8 cellular contexts compared by ENCODE assay signal in the genomic region with DNA sequence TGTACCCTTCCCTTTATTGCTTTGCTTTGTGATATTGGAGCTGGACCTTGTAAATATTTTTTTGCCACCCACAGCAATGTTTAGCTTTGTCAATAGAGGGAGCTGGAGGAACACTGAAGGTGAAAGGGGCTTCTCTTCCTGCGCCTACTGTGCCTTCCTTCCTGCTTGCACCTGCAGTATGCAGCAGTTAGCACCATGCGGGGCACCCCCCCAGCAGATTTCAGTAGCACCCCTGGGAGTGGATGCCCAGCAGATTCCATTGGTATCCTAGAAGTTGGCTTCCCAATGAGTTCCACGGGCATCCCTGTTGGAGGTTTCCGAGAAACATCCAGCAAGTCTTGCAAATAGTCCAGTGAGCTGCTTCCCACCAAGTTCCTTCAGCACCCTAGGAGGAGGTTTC. TPM values are rescaled to one million over a fixed set of nuclear protein-coding genes. Genes with fewer than 3 reads are reported as not detected.
DNase-seq lines count a peak whose midpoint lies in the region; ATAC-seq and TF ChIP-seq lines count a peak whose summit lies in the region.

No MANE protein-coding gene starts in this region.

- no peaks in the 10 kb centered on the region for H3K36me3 ChIP-seq in endodermal cell (ENCODE audit: control insufficient read depth, insufficient read depth, low read length)

- H3K9ac ChIP-seq in endodermal cell (ENCODE audit: extremely low read depth, low read length, poor library complexity, severe bottlenecking), result no peak overlapping the region

- H3K4me1 ChIP-seq in endodermal cell (ENCODE audit: control insufficient read depth, insufficient read depth, low read length), result peaks cover 16% of the 10 kb centered on the region

- H3K27ac Mint-ChIP-seq in endodermal cell (no peak overlapping the region), nephron (no peak overlapping the region)

- peaks cover 43% of the 10 kb centered on the region for H3K27me3 ChIP-seq in endodermal cell (ENCODE audit: control insufficient read depth, insufficient read depth, low read length, poor library complexity, severe bottlenecking)

- TF ChIP-seq CTCF in GM12864 (IDR thresholded peaks at IDR 0.05; ENCODE audit: low read depth, low read length, missing control alignments), result peak; percentile 74
- peak; percentile 84 for TF ChIP-seq CTCF in endodermal cell (conservative IDR thresholded peaks at IDR 0.05)
- TF ChIP-seq CTCF in nephron (IDR thresholded peaks at IDR 0.05; ENCODE audit: unreplicated experiment in 3 of 3), result peak; percentile 30 to 48 (median 35)

- H3K36me3 Mint-ChIP-seq in endodermal cell (ENCODE audit: low read depth) (no peaks in the 10 kb centered on the region), nephron (ENCODE audit: low read depth) (no peaks in the 10 kb centered on the region)

- no peak overlapping the region for H3K27ac ChIP-seq in endodermal cell (ENCODE audit: low read depth, low read length)

- H3K4me1 Mint-ChIP-seq in endodermal cell, result peaks cover 29% of the 10 kb centered on the region
- peaks cover 37% of the 10 kb centered on the region for H3K4me1 Mint-ChIP-seq in nephron

- H3K9me3 Mint-ChIP-seq in endodermal cell (no peaks in the 10 kb centered on the region), nephron (no peaks in the 10 kb centered on the region)

- DNase-seq in GM12864 (ENCODE audit: low read depth) (no peak), MV-4-11 (lab: John Stamatoyannopoulos, UW) (peak; percentile 56), endodermal cell (peak; percentile 78), GOT3 (lab: John Stamatoyannopoulos, UW) (no peak)
- DNase-seq in activated CD4-positive, CD25-positive, alpha-beta regulatory T cell treated with anti-CD3 and anti-CD28 coated beads, Interleukin-2, amount 50 U/mL, for 72 hours, result peak; percentile 37

- no peaks in the 10 kb centered on the region for H3K9me3 ChIP-seq in endodermal cell (ENCODE audit: control insufficient read depth, low read length)

- ATAC-seq in HG03457 (IDR thresholded peaks at IDR 0.05; ENCODE audit: unreplicated experiment), result no peak
- no peak for ATAC-seq in GM21381 (IDR thresholded peaks at IDR 0.05; ENCODE audit: unreplicated experiment)

- WGBS in endodermal cell (ENCODE audit: insufficient coverage in 1 of 2, insufficient read length in 1 of 2), 2 experiments, result 53 to 56% methylated on average over 4 of the region's 4 CpGs

- H3K4me3 ChIP-seq in GM12864 (ENCODE audit: low read depth, low read length), result no peak overlapping the region
- no peak overlapping the region for H3K4me3 ChIP-seq in endodermal cell (ENCODE audit: low read length)

- H3K27me3 Mint-ChIP-seq in endodermal cell (ENCODE audit: insufficient read depth), result peaks cover 42% of the 10 kb centered on the region
- H3K27me3 Mint-ChIP-seq in nephron (ENCODE audit: low read depth), result peaks cover 27% of the 10 kb centered on the region

- H3K4me3 Mint-ChIP-seq in endodermal cell (no peak overlapping the region), nephron (no peak overlapping the region)

RNA-seq across cellular contexts. Expression of a gene that starts 25.6 kb away (rescaled TPM):
- 100 to 1,000 TPM; 352 to 880 TPM for total RNA-seq in endodermal cell
- 263 TPM for polyA plus RNA-seq in endodermal cell (2013, experiment 1 of 2)
- 320 TPM for polyA plus RNA-seq in endodermal cell (2013, experiment 2 of 2)

RNA-seq across cellular contexts. Expression of a gene that starts 58.7 kb away (rescaled TPM):
- total RNA-seq in endodermal cell, result 10 to 100 TPM; 12.2 to 14.3 TPM
- polyA plus RNA-seq in endodermal cell (2013, experiment 1 of 2), result 11.3 TPM
- 11.7 TPM for polyA plus RNA-seq in endodermal cell (2013, experiment 2 of 2)

Comparison
In these comparisons a context has a peak if more than half of its experiments do, and no peak if none do; other contexts are left out.
1. DNase-seq: peak in MV-4-11 (single experiment), activated CD4-positive, CD25-positive, alpha-beta regulatory T cell treated with anti-CD3 and anti-CD28 coated beads, Interleukin-2, amount 50 U/mL, for 72 hours (single experiment) and endodermal cell (single experiment); none in GM12864 (single experiment) and GOT3 (single experiment).
2. Peak in every context shown above with its lines, with median percentiles within 50 percentile points of each other: CTCF ChIP-seq.